In the genomic region with DNA sequence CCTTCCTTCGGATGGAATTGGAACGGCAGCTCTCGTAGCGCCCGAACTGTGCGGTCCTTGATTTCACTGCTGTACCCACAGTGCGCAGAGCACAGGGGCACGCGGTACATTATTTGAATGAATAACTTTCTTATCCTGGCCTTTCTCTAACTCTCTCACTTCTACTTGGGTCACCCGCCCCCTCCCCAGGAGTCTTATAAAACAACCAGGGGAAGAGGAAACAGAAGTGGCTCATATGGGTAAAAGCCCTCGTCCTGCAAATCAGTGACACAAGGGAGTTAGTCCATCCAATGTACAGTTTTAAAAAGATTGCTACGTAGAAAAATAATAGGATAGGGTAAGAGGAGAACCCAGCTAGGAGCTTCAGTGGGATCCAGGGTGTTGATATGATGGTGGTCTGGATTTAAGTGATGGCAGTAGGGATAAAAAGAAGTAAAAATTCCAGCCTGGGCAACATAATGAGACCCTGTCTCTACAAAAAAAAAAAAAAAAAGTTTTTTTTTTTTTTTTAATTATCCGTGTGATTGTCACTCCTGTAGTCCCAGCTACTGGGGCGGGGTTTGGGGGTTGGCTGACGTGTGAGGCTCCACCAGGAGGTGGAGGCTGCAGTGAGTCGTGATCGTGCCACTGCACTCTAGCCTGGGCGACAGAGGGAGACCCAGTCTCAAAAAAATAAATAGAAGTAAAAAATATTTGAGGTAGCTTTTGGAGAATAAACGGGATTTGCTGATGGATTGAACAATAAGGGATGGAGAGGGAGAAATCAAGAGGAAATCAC, we compare ENCODE assay signal across 8 cellular contexts. TPM values are rescaled to one million over a fixed set of nuclear protein-coding genes. Genes with fewer than 3 reads are reported as not detected.
DNase-seq lines count a peak whose midpoint lies in the region; ATAC-seq and TF ChIP-seq lines count a peak whose summit lies in the region.

No MANE protein-coding gene starts in this region.

- no peaks in the 10 kb centered on the region for H3F3A ChIP-seq in GM23248 (ENCODE audit: insufficient read depth)

- peaks cover 0 to 1% (median 0%) of the 10 kb centered on the region in 7 donors for H3K9me3 Mint-ChIP-seq in CD4-positive, CD25-positive, alpha-beta regulatory T cell
- no peaks in the 10 kb centered on the region for H3K9me3 Mint-ChIP-seq in osteocyte (ENCODE audit: unreplicated experiment)

- H3K27me3 ChIP-seq in CD4-positive, CD25-positive, alpha-beta regulatory T cell (ENCODE audit: control insufficient read depth, insufficient read depth, low read length), result no peaks in the 10 kb centered on the region
- H3K27me3 ChIP-seq in GM23248 (replicated peaks; ENCODE audit: insufficient read depth) (no peaks in the 10 kb centered on the region), fibroblast of lung (ENCODE audit: control insufficient read depth, insufficient read depth, low read length) (no peaks in the 10 kb centered on the region)

- no peak overlapping the region for H3K27ac ChIP-seq in CD4-positive, CD25-positive, alpha-beta regulatory T cell (ENCODE audit: insufficient read depth, low read length, poor library complexity, severe bottlenecking)
- H3K27ac ChIP-seq in GM23248 (no peak overlapping the region), fibroblast of lung (ENCODE audit: insufficient read depth, low read length) (peak overlapping the region; percentile 4)

- H3K4me2 ChIP-seq in GM23248 (ENCODE audit: unreplicated experiment) (peak overlapping the region; percentile 77), fibroblast of lung (ENCODE audit: extremely low read depth, insufficient read depth, low read length) (peak overlapping the region; percentile 90)

- in situ Hi-C loops in GM23248 (cut with MboI), result no loop called here

- H2AFZ ChIP-seq in GM23248, result peak overlapping the region; percentile 80
- peak overlapping the region; percentile 93 for H2AFZ ChIP-seq in fibroblast of lung (ENCODE audit: low read length)

- no peaks in the 10 kb centered on the region for H3K9me2 ChIP-seq in GM23248 (ENCODE audit: insufficient read depth)

- H3K4me1 ChIP-seq in CD4-positive, CD25-positive, alpha-beta regulatory T cell (ENCODE audit: control insufficient read depth, insufficient read depth, low read length, poor library complexity, severe bottlenecking), result peaks cover 19% of the 10 kb centered on the region
- 0 out of 2 replicates have a peak, but pooled peaks cover 6% of the 10 kb centered on the region for H3K4me1 ChIP-seq in GM23248 (ENCODE audit: insufficient read depth)
- H3K4me1 ChIP-seq in fibroblast of lung (ENCODE audit: control insufficient read depth, extremely low read depth, insufficient read depth, low read length), result peaks cover 2% of the 10 kb centered on the region

- WGBS in GM23248 (ENCODE audit: low coverage in 1 of 2, low lambda C conversion rate in 2 of 2, missing lambda C conversion rate in 2 of 2), 2 experiments, result 1 to 2% methylated on average over 19 of the region's 19 CpGs

- peak; percentile 21 to 56 (median 36) for DNase-seq in CD4-positive, CD25-positive, alpha-beta regulatory T cell
- peak; percentile 63 for DNase-seq in GM23248
- DNase-seq in NCI-H2171 treated with DMSO at 0.1 percent for 48 hours (lab: John Stamatoyannopoulos, UW), result peak; percentile 81
- DNase-seq in activated CD8-positive, alpha-beta memory T cell treated with anti-CD3 and anti-CD28 coated beads, Interleukin-2, amount 50 U/mL, for 48 hours, result peak; percentile 75
- peak in 1 of 2 donors; percentile 27 for DNase-seq in fibroblast of lung (ENCODE audit: low read depth in 2 of 2)
- no peak for DNase-seq in osteocyte (ENCODE audit: extremely low spot score, unreplicated experiment)
- DNase-seq in GOT3 (lab: John Stamatoyannopoulos, UW), result no peak
- DNase-seq in NCI-H2081 treated with DMSO at 0.1 percent for 48 hours (lab: John Stamatoyannopoulos, UW), result no peak

- ATAC-seq in CD4-positive, CD25-positive, alpha-beta regulatory T cell (ENCODE audit: low read depth in 2 of 2), result peak in 1 of 2 donors; percentile 27

- H3K27ac Mint-ChIP-seq in CD4-positive, CD25-positive, alpha-beta regulatory T cell, result peak overlapping the region in 2 of 3 donors; percentile 56 to 58
- H3K27ac Mint-ChIP-seq in osteocyte (ENCODE audit: unreplicated experiment), result no peak overlapping the region

- H3K4me1 Mint-ChIP-seq in CD4-positive, CD25-positive, alpha-beta regulatory T cell, result peaks cover 3 to 20% (median 11%) of the 10 kb centered on the region in 4 donors
- peaks cover 12% of the 10 kb centered on the region for H3K4me1 Mint-ChIP-seq in osteocyte (ENCODE audit: unreplicated experiment)

- peak overlapping the region; percentile 86 for H3K4me3 ChIP-seq in CD4-positive, CD25-positive, alpha-beta regulatory T cell (ENCODE audit: low read depth, low read length)
- H3K4me3 ChIP-seq in GM23248, result peak overlapping the region; percentile 77
- peak overlapping the region; percentile 58 to 78 (median 73) for H3K4me3 ChIP-seq in fibroblast of lung (replicated peaks in 1 of 4; ENCODE audit: control extremely low read depth in 1 of 4, insufficient read depth in 1 of 4, low read depth in 3 of 4, low read length in 4 of 4)

- no peaks in the 10 kb centered on the region for H3K36me3 Mint-ChIP-seq in CD4-positive, CD25-positive, alpha-beta regulatory T cell
- no peaks in the 10 kb centered on the region for H3K36me3 Mint-ChIP-seq in osteocyte (ENCODE audit: unreplicated experiment)

- H3K79me2 ChIP-seq in GM23248 (ENCODE audit: insufficient read depth) (no peaks in the 10 kb centered on the region), fibroblast of lung (ENCODE audit: control insufficient read depth, insufficient read depth, low read length) (no peaks in the 10 kb centered on the region)

- TF ChIP-seq CTCF in fibroblast of lung (conservative IDR thresholded peaks at IDR 0.05 in 1 of 2, IDR thresholded peaks at IDR 0.05 in 1 of 2; ENCODE audit: low read depth in 1 of 2, low read length in 2 of 2) (no peak), osteocyte (IDR thresholded peaks at IDR 0.05) (no peak)

- peaks cover 14% of the 10 kb centered on the region for H3K27me3 Mint-ChIP-seq in CD4-positive, CD25-positive, alpha-beta regulatory T cell
- peaks cover 10% of the 10 kb centered on the region for H3K27me3 Mint-ChIP-seq in osteocyte (ENCODE audit: unreplicated experiment)

- peak overlapping the region; percentile 24; the same call in 1 of the 2 replicates for H3K9ac ChIP-seq in GM23248
- H3K9ac ChIP-seq in fibroblast of lung (ENCODE audit: insufficient read depth, low read length), result peak overlapping the region; percentile 32

- H4K20me1 ChIP-seq in GM23248 (ENCODE audit: insufficient read depth) (no peaks in the 10 kb centered on the region), fibroblast of lung (ENCODE audit: control insufficient read depth, extremely low read depth, insufficient read depth, low read length) (no peaks in the 10 kb centered on the region)

- peak overlapping the region; percentile 87 to 94 (median 91) for H3K4me3 Mint-ChIP-seq in CD4-positive, CD25-positive, alpha-beta regulatory T cell
- peak overlapping the region; percentile 87 for H3K4me3 Mint-ChIP-seq in osteocyte (ENCODE audit: unreplicated experiment)

- no peaks in the 10 kb centered on the region for H3K9me3 ChIP-seq in CD4-positive, CD25-positive, alpha-beta regulatory T cell (ENCODE audit: control insufficient read depth in 2 of 2, low read length in 2 of 2)
- no peaks in the 10 kb centered on the region for H3K9me3 ChIP-seq in GM23248 (ENCODE audit: low read depth)
- no peaks in the 10 kb centered on the region for H3K9me3 ChIP-seq in fibroblast of lung (ENCODE audit: control insufficient read depth, insufficient read depth, low read depth, low read length)

- H3K36me3 ChIP-seq in CD4-positive, CD25-positive, alpha-beta regulatory T cell (ENCODE audit: control insufficient read depth, insufficient read depth, low read length), result no peaks in the 10 kb centered on the region
- no peaks in the 10 kb centered on the region for H3K36me3 ChIP-seq in GM23248 (ENCODE audit: low read depth)
- no peaks in the 10 kb centered on the region for H3K36me3 ChIP-seq in fibroblast of lung (ENCODE audit: control insufficient read depth, insufficient read depth, low read length)

RNA-seq across cellular contexts. Expression of a gene that starts 7.1 kb away (rescaled TPM):
- 35.0 TPM for total RNA-seq in CD4-positive, CD25-positive, alpha-beta regulatory T cell
- polyA plus RNA-seq in CD4-positive, CD25-positive, alpha-beta regulatory T cell, result 10 to 100 TPM; 26.9 to 30.5 (median 29.5) TPM
- 19.1 and 24.1 TPM in 2 replicates for total RNA-seq in GM23248 (2014; rRNA removed; shearing (Covaris generic))
- 16.8 and 16.9 TPM in 2 replicates for polyA plus RNA-seq in GM23248 (2016; fragmentation: Nextera tagmentation; extraction: Ambion mirVana)
- total RNA-seq in fibroblast of lung, result 15.4 and 16.0 TPM in 2 replicates
- 19.3 and 27.7 TPM in 2 replicates for polyA plus RNA-seq in fibroblast of lung
- 14.9 and 22.4 TPM in 2 replicates for polyA plus RNA-seq in fibroblast of lung (2012)
- polyA minus RNA-seq in fibroblast of lung (ENCODE audit: low replicate concordance), result 33.3 and 48.8 TPM in 2 replicates
- 25.9 and 26.4 TPM in 2 replicates for total RNA-seq in osteocyte

RNA-seq across cellular contexts. Expression of a gene that starts 42.7 kb away (rescaled TPM):
- 1.2 TPM for total RNA-seq in CD4-positive, CD25-positive, alpha-beta regulatory T cell
- polyA plus RNA-seq in CD4-positive, CD25-positive, alpha-beta regulatory T cell, result under 1 TPM; 0.22 to 0.58 (median 0.51) TPM
- total RNA-seq in GM23248 (2014; rRNA removed; shearing (Covaris generic)), result 0.22 and 1.1 TPM in 2 replicates
- polyA plus RNA-seq in GM23248 (2016; fragmentation: Nextera tagmentation; extraction: Ambion mirVana) (0.30 and 0.88 TPM in 2 replicates), fibroblast of lung (0.10 and 0.14 TPM in 2 replicates)
- total RNA-seq in fibroblast of lung (2.1 and 3.1 TPM in 2 replicates), osteocyte (0.43 TPM in 1 of 2 replicates, not detected in the other)
- 0.24 and 0.45 TPM in 2 replicates for polyA plus RNA-seq in fibroblast of lung (2012)
- 0.51 TPM in 1 of 2 replicates, not detected in the other for polyA minus RNA-seq in fibroblast of lung (ENCODE audit: low replicate concordance)

Comparison
In these comparisons a context has a peak if more than half of its experiments do, and no peak if none do; other contexts are left out.
1. DNase-seq: peak in CD4-positive, CD25-positive, alpha-beta regulatory T cell (3 of 3), GM23248 (single experiment), NCI-H2171 treated with DMSO at 0.1 percent for 48 hours (single experiment) and activated CD8-positive, alpha-beta memory T cell treated with anti-CD3 and anti-CD28 coated beads, Interleukin-2, amount 50 U/mL, for 48 hours (single experiment); none in osteocyte (single experiment), GOT3 (single experiment) and NCI-H2081 treated with DMSO at 0.1 percent for 48 hours (single experiment).
2. Peak in every context shown above with its lines, with median percentiles within 50 percentile points of each other: H3K4me3 ChIP-seq.